In the genomic region with DNA sequence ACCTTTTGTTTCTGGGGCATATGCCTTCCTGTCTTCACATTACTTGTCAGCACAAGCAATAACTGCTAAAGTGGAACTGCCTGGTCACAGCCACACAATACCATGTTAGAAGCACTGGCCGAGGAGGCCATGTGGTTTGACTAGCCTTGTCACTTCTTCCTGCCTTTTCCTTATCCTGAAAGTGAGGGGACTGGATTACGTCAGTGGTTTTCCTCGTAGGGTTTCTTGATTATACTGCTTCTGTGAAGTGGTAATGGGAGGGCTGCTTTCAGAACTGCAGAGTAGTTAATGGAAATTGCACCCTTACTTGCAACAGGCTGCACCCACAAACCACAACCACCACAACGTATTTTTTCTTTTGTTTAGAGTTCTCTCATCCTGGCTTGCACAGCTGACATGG, we compare ENCODE assay signal across 10 cellular contexts. TPM values are rescaled to one million over a fixed set of nuclear protein-coding genes. Genes with fewer than 3 reads are reported as not detected.
DNase-seq lines count a peak whose midpoint lies in the region; ATAC-seq and TF ChIP-seq lines count a peak whose summit lies in the region.
"Had no signal": no experiment of that assay in that cellular context is flagged by ENCODE, and none has a peak within 500 bp of the region (broad histone marks: within the 10 kb centered on the region; RNA-seq: fewer than 3 reads in every experiment).

No MANE protein-coding gene starts in this region.

- H3K4me1 Mint-ChIP-seq in activated T-cell treated with anti-CD3 and anti-CD28 coated beads, Interleukin-2, amount 50 U/mL, for 72 hours (ENCODE audit: low read depth) = peaks cover 49% of the 10 kb centered on the region

- H3K36me3 ChIP-seq in ES-I3 (ENCODE audit: insufficient read depth, low read length) (peaks cover 29% of the 10 kb centered on the region), mesodermal cell (ENCODE audit: control insufficient read depth, insufficient read depth, low read length) (peaks cover 23% of the 10 kb centered on the region), brain microvascular endothelial cell (replicated peaks) (peaks cover 46% of the 10 kb centered on the region)

- H3K36me3 Mint-ChIP-seq in activated T-cell treated with anti-CD3 and anti-CD28 coated beads, Interleukin-2, amount 50 U/mL, for 72 hours (ENCODE audit: insufficient read depth in 2 of 2) = peaks cover 10 to 37% of the 10 kb centered on the region in 2 donors

- H3K27me3 ChIP-seq in brain microvascular endothelial cell (replicated peaks) = no peaks in the 10 kb centered on the region

- peak overlapping the region; percentile 66 for H3K27ac Mint-ChIP-seq in activated T-cell treated with anti-CD3 and anti-CD28 coated beads, Interleukin-2, amount 50 U/mL, for 72 hours

- H3K9me3 ChIP-seq in ES-I3 (ENCODE audit: control insufficient read depth, insufficient read depth, low read length) (no peaks in the 10 kb centered on the region), mesodermal cell (ENCODE audit: control insufficient read depth, low read length) (no peaks in the 10 kb centered on the region)

- H3K4me3 Mint-ChIP-seq in activated T-cell treated with anti-CD3 and anti-CD28 coated beads, Interleukin-2, amount 50 U/mL, for 72 hours = peak overlapping the region; percentile 53 to 64

- no CpG with 5 or more reads among the region's 4 CpGs for WGBS in mesodermal cell (ENCODE audit: insufficient coverage in 2 of 2), 2 experiments

- H3K27ac ChIP-seq in mesodermal cell (ENCODE audit: low read depth, low read length, severe bottlenecking) (peak overlapping the region; percentile 90), brain microvascular endothelial cell (no peak overlapping the region)

- peak; percentile 70 to 79 for ATAC-seq in activated T-cell treated with anti-CD3 and anti-CD28 coated beads, Interleukin-2, amount 50 U/mL, for 72 hours (replicated peaks in 1 of 2)

- peaks cover 32% of the 10 kb centered on the region for H3K4me1 ChIP-seq in ES-I3 (ENCODE audit: insufficient read depth, low read length)
- peaks cover 9% of the 10 kb centered on the region for H3K4me1 ChIP-seq in mesodermal cell (ENCODE audit: control insufficient read depth, insufficient read depth, low read length, poor library complexity, severe bottlenecking)

- in situ Hi-C loops in brain microvascular endothelial cell (cut with HindIII; ENCODE audit: low pct_ligation_motif_present, low sequenced_read_pairs) = no loop called here

- H3K9me3 Mint-ChIP-seq in activated T-cell treated with anti-CD3 and anti-CD28 coated beads, Interleukin-2, amount 50 U/mL, for 72 hours = no peaks in the 10 kb centered on the region

- no peaks in the 10 kb centered on the region for H3K27me3 Mint-ChIP-seq in activated T-cell treated with anti-CD3 and anti-CD28 coated beads, Interleukin-2, amount 50 U/mL, for 72 hours (ENCODE audit: low read depth)

- DNase-seq in NCI-H2107 (lab: John Stamatoyannopoulos, UW) = peak; percentile 68
- DNase-seq in activated T-cell treated with anti-CD3 and anti-CD28 coated beads, Interleukin-2, amount 50 U/mL, for 72 hours = peak; percentile 53 to 63
- no peak for DNase-seq in HK-2 (ENCODE audit: unreplicated experiment)
- DNase-seq in NCI-H774 (lab: John Stamatoyannopoulos, UW) = no peak
- DNase-seq in brain microvascular endothelial cell = no peak
- no peak for DNase-seq in NCI-H226
- DNase-seq: midbrain had no signal

- no peak overlapping the region for H3K4me3 ChIP-seq in mesodermal cell (ENCODE audit: extremely low read depth, insufficient read depth, low read length, poor library complexity, severe bottlenecking)
- H3K4me3 ChIP-seq in brain microvascular endothelial cell (ENCODE audit: low read depth, low read length) = no peak overlapping the region
- H3K4me3 ChIP-seq: K562 had no signal

- no peak for TF ChIP-seq CTCF in brain microvascular endothelial cell (IDR thresholded peaks at IDR 0.05; ENCODE audit: low read depth, low read length, missing control alignments)

- peak overlapping the region; percentile 32; the same call in 1 of the 2 replicates for H3K9ac ChIP-seq in ES-I3 (ENCODE audit: low read depth, low read length)

RNA-seq across cellular contexts. Expression of a gene that starts 26.6 kb away (rescaled TPM):
- total RNA-seq in activated T-cell treated with anti-CD3 and anti-CD28 coated beads, Interleukin-2, amount 50 U/mL, for 72 hours = 10 to 100 TPM; 15.3 to 27.2 TPM
- polyA plus RNA-seq in mesodermal cell (2013, experiment 1 of 2) = 10.6 TPM
- polyA plus RNA-seq in mesodermal cell (2013, experiment 2 of 2) = 8.5 TPM

RNA-seq across cellular contexts. Expression of a gene that starts 37.7 kb away (rescaled TPM):
- 10 to 100 TPM; 33.3 to 43.6 TPM for total RNA-seq in activated T-cell treated with anti-CD3 and anti-CD28 coated beads, Interleukin-2, amount 50 U/mL, for 72 hours
- polyA plus RNA-seq in mesodermal cell (2013, experiment 1 of 2) = 133 TPM
- 145 TPM for polyA plus RNA-seq in mesodermal cell (2013, experiment 2 of 2)

Comparison
In these comparisons a context has a peak if more than half of its experiments do, and no peak if none do; other contexts are left out.
1. DNase-seq: peak in NCI-H2107 (single experiment) and activated T-cell treated with anti-CD3 and anti-CD28 coated beads, Interleukin-2, amount 50 U/mL, for 72 hours (2 of 2); none in HK-2 (single experiment), NCI-H774 (single experiment), brain microvascular endothelial cell (single experiment) and NCI-H226 (single experiment).